Comparison of ENCODE assay signal across 8 cellular contexts in genomic region chrX:123961268-123962005, GRCh38. TPM values are rescaled to one million over a fixed set of nuclear protein-coding genes. Genes with fewer than 3 reads are reported as not detected.
DNase-seq lines count a peak whose midpoint lies in the region; TF ChIP-seq lines count a peak whose summit lies in the region.

Gene STAG2, plus strand, starts transcription at chrX:123961706. Its CDS starts 60,922 bp downstream, at chrX:124022628.

- intact Hi-C loops in testis (cut with DNase I; ENCODE audit: low total_unique reads), result no loop called here

- peak within 1 kb of the TSS; percentile 99 for H3K4me3 Mint-ChIP-seq in activated naive CD8-positive, alpha-beta T cell

- H3K9me3 ChIP-seq in neuron (ENCODE audit: low read length), result no peaks in the 10 kb centered on the region
- no peaks in the 10 kb centered on the region for H3K9me3 ChIP-seq in testis

- H2AFZ ChIP-seq in neuron (ENCODE audit: low read depth, low read length), result peak within 1 kb of the TSS; percentile 10

- H3K9me3 Mint-ChIP-seq in activated naive CD8-positive, alpha-beta T cell (ENCODE audit: low read depth), result no peaks in the 10 kb centered on the region

- H3K27me3 Mint-ChIP-seq in activated naive CD8-positive, alpha-beta T cell, result no peaks in the 10 kb centered on the region

- DNase-seq in GM06990 (ENCODE audit: extremely low read depth, insufficient read length), result peak; percentile 70
- peak; percentile 74 to 92 (median 86) for DNase-seq in NCI-H1417 (lab: John Stamatoyannopoulos, UW)
- DNase-seq in SKM-1 treated with dmso at 0.1 percent for 144 hours (lab: John Stamatoyannopoulos, UW; ENCODE audit: unreplicated experiment), result peak; percentile 50
- DNase-seq in germinal center (ENCODE audit: low spot score), result peak; percentile 40
- peak; percentile 83 for DNase-seq in testis
- no peak for DNase-seq in epidermal melanocyte (ENCODE audit: insufficient read length, low spot score)

- peaks cover 11% of the 10 kb centered on the region for H3K4me1 ChIP-seq in neuron (ENCODE audit: insufficient read depth, low read length)
- no peaks in the 10 kb centered on the region for H3K4me1 ChIP-seq in testis

- H3K36me3 ChIP-seq in GM06990 (ENCODE audit: control insufficient read depth, insufficient read depth, low read length) (no peaks in the 10 kb centered on the region), neuron (ENCODE audit: insufficient read depth, low read length) (no peaks in the 10 kb centered on the region), testis (ENCODE audit: low read depth, missing control alignments) (no peaks in the 10 kb centered on the region)

- peak within 1 kb of the TSS; percentile 96 to 97 for H3K27ac ChIP-seq in testis

- no peak for TF ChIP-seq POLR2A in testis (IDR thresholded peaks at IDR 0.05)

- peaks cover 32% of the 10 kb centered on the region for H3K4me1 Mint-ChIP-seq in activated naive CD8-positive, alpha-beta T cell (ENCODE audit: low read depth)

- H3K27ac Mint-ChIP-seq in activated naive CD8-positive, alpha-beta T cell, result peak within 1 kb of the TSS; percentile 99

- TF ChIP-seq CTCF in GM06990 (IDR thresholded peaks at IDR 0.05; ENCODE audit: insufficient read depth, low read length, poor library complexity, severe bottlenecking), result no peak
- TF ChIP-seq CTCF in testis (IDR thresholded peaks at IDR 0.05), result no peak

- WGBS in testis, 2 donors, result 0% methylated on average over 1 to 38 of the region's 38 CpGs

- no peaks in the 10 kb centered on the region for H3K36me3 Mint-ChIP-seq in activated naive CD8-positive, alpha-beta T cell

- H3K27me3 ChIP-seq in GM06990 (replicated peaks; ENCODE audit: control insufficient read depth, insufficient read depth, low read length) (no peaks in the 10 kb centered on the region), neuron (ENCODE audit: insufficient read depth, low read length) (no peaks in the 10 kb centered on the region), testis (no peaks in the 10 kb centered on the region)

- H3K4me3 ChIP-seq in GM06990 (replicated peaks; ENCODE audit: low read depth, low read length), result peak within 1 kb of the TSS; percentile 83
- H3K4me3 ChIP-seq in neuron (ENCODE audit: low read length), result peak within 1 kb of the TSS; percentile 84
- peak within 1 kb of the TSS; percentile 65 to 78 for H3K4me3 ChIP-seq in testis

RNA-seq across cellular contexts. Expression of gene STAG2, which starts in this region (rescaled TPM):
- total RNA-seq in testis, result 10 to 100 TPM; 17.6 to 26.7 TPM
- 9.4 TPM for polyA plus RNA-seq in testis (ENCODE audit: insufficient read depth, low read depth, low replicate concordance)
